Comparison of ENCODE assay signal across 9 cellular contexts in genomic region chr12:6372403-6373003, GRCh38. TPM values are rescaled to one million over a fixed set of nuclear protein-coding genes. Genes with fewer than 3 reads are reported as not detected.
A peak's percentile ranks its signal among the peaks of the same experiment; 100 is the strongest.
DNase-seq lines count a peak whose midpoint lies in the region; ATAC-seq and TF ChIP-seq lines count a peak whose summit lies in the region.
"Had no signal": no experiment of that assay in that cellular context is flagged by ENCODE, and none has a peak within 500 bp of the region (broad histone marks: within the 10 kb centered on the region; RNA-seq: fewer than 3 reads in every experiment).

No MANE protein-coding gene starts in this region.

- ATAC-seq in HG02981 (IDR thresholded peaks at IDR 0.05; ENCODE audit: unreplicated experiment): no peak

- POLR2A ChIA-PET in activated CD4-positive, alpha-beta memory T cell treated with anti-CD3 and anti-CD28 coated beads, Interleukin-2, amount 10 ng/mL, durations not matched to agents 7 days and 5 days (lab: Charles Lee): interaction anchor here (2.5 kb wide), 1 partner anchor 9 kb away, joined by 8 read pairs; no protein-coding TSS in a partner anchor

- H3K9me3 ChIP-seq in iPS-18a (ENCODE audit: control insufficient read depth, low read depth, low read length) (no peaks in the 10 kb centered on the region), thyroid gland (no peaks in the 10 kb centered on the region)

- intact Hi-C loops in thyroid gland (cut with DNase I): no loop called here

- H3K27me3 ChIP-seq in iPS-18a (ENCODE audit: control insufficient read depth, insufficient read depth, low read length): no peaks in the 10 kb centered on the region
- no peaks in the 10 kb centered on the region for H3K27me3 ChIP-seq in thyroid gland

- TF ChIP-seq POLR2A in thyroid gland (IDR thresholded peaks at IDR 0.05): peak in 1 of 2 donors; percentile 41

- no peaks in the 10 kb centered on the region for H3K27me3 Mint-ChIP-seq in activated CD4-positive, alpha-beta memory T cell treated with anti-CD3 and anti-CD28 coated beads, Interleukin-2, amount 10 ng/mL, durations not matched to agents 7 days and 5 days
- H3K27me3 Mint-ChIP-seq: CD4-positive, alpha-beta memory T cell had no signal

- H3K36me3 ChIP-seq in iPS-18a (ENCODE audit: control insufficient read depth, low read depth, low read length) (no peaks in the 10 kb centered on the region), thyroid gland (no peaks in the 10 kb centered on the region)

- 44% methylated on average over 8 of the region's 8 CpGs for WGBS in thyroid gland, 2 donors

- H3K4me3 Mint-ChIP-seq in activated CD4-positive, alpha-beta memory T cell treated with anti-CD3 and anti-CD28 coated beads, Interleukin-2, amount 10 ng/mL, durations not matched to agents 7 days and 5 days: no peak overlapping the region

- H3K27ac ChIP-seq in iPS-18a (ENCODE audit: low read length): no peak overlapping the region
- H3K27ac ChIP-seq in thyroid gland: peak overlapping the region; percentile 92 to 97 (median 97)

- peak overlapping the region; percentile 63 for H3K27ac Mint-ChIP-seq in activated CD4-positive, alpha-beta memory T cell treated with anti-CD3 and anti-CD28 coated beads, Interleukin-2, amount 10 ng/mL, durations not matched to agents 7 days and 5 days

- H3K4me1 Mint-ChIP-seq in activated CD4-positive, alpha-beta memory T cell treated with anti-CD3 and anti-CD28 coated beads, Interleukin-2, amount 10 ng/mL, durations not matched to agents 7 days and 5 days: peaks cover 53% of the 10 kb centered on the region

- H3K4me1 ChIP-seq in iPS-18a (ENCODE audit: control insufficient read depth, low read depth, low read length): peaks cover 34% of the 10 kb centered on the region
- H3K4me1 ChIP-seq in thyroid gland: peaks cover 60 to 80% of the 10 kb centered on the region in 2 donors

- no peaks in the 10 kb centered on the region for H3K36me3 Mint-ChIP-seq in activated CD4-positive, alpha-beta memory T cell treated with anti-CD3 and anti-CD28 coated beads, Interleukin-2, amount 10 ng/mL, durations not matched to agents 7 days and 5 days (ENCODE audit: low read depth)
- H3K36me3 Mint-ChIP-seq: CD4-positive, alpha-beta memory T cell had no signal

- CTCF ChIA-PET in activated CD4-positive, alpha-beta memory T cell treated with anti-CD3 and anti-CD28 coated beads, Interleukin-2, amount 10 ng/mL, durations not matched to agents 7 days and 5 days (lab: Charles Lee): no interaction called here

- TF ChIP-seq CTCF in thyroid gland (IDR thresholded peaks at IDR 0.05): no peak

- peak overlapping the region; percentile 10 for H3K9ac ChIP-seq in iPS-18a (ENCODE audit: low read length)

- DNase-seq in NCI-H1417 (lab: John Stamatoyannopoulos, UW) (peak; percentile 68 to 88 (median 84)), NCI-H1417 treated with DMSO at 0.1 percent for 48 hours (lab: John Stamatoyannopoulos, UW) (no peak), NCI-H146 treated with DMSO at 0.1 percent for 48 hours (lab: John Stamatoyannopoulos, UW; ENCODE audit: unreplicated experiment) (peak; percentile 89), thyroid gland (peak; percentile 36 to 40), medulla oblongata (ENCODE audit: extremely low spot score) (no peak)
- DNase-seq in activated CD4-positive, alpha-beta memory T cell treated with anti-CD3 and anti-CD28 coated beads, Interleukin-2, amount 10 ng/mL, durations not matched to agents 7 days and 5 days: no peak

- no peaks in the 10 kb centered on the region for H3K9me3 Mint-ChIP-seq in activated CD4-positive, alpha-beta memory T cell treated with anti-CD3 and anti-CD28 coated beads, Interleukin-2, amount 10 ng/mL, durations not matched to agents 7 days and 5 days
- H3K9me3 Mint-ChIP-seq: CD4-positive, alpha-beta memory T cell had no signal

- H3K4me3 ChIP-seq in iPS-18a (ENCODE audit: low read length) (peak overlapping the region; percentile 66), thyroid gland (replicated peaks in 1 of 3) (peak overlapping the region in 2 of 3 donors; percentile 9 to 45)

RNA-seq across cellular contexts. Expression of gene SCNN1A, which starts 2.9 kb away (rescaled TPM):
- 1 to 10 TPM in 1 of 2 experiments, under 1 TPM in 1; 0.78 to 1.3 TPM for total RNA-seq in activated CD4-positive, alpha-beta memory T cell treated with anti-CD3 and anti-CD28 coated beads, Interleukin-2, amount 10 ng/mL, durations not matched to agents 7 days and 5 days
- 100 to 1,000 TPM; 229 to 449 (median 336) TPM for total RNA-seq in thyroid gland

RNA-seq across cellular contexts. Expression of gene LTBR, which starts 11.5 kb away (rescaled TPM):
- total RNA-seq in activated CD4-positive, alpha-beta memory T cell treated with anti-CD3 and anti-CD28 coated beads, Interleukin-2, amount 10 ng/mL, durations not matched to agents 7 days and 5 days: under 1 TPM; 0.38 to 0.40 TPM
- total RNA-seq in thyroid gland: 100 to 1,000 TPM; 152 to 215 (median 178) TPM

RNA-seq across cellular contexts. Expression of gene TNFRSF1A, which starts 30.6 kb away (rescaled TPM):
- total RNA-seq in activated CD4-positive, alpha-beta memory T cell treated with anti-CD3 and anti-CD28 coated beads, Interleukin-2, amount 10 ng/mL, durations not matched to agents 7 days and 5 days: 10 to 100 TPM; 61.5 to 61.9 TPM
- total RNA-seq in thyroid gland: 100 to 1,000 TPM; 131 to 185 (median 150) TPM

Comparison
In these comparisons a context has a peak if more than half of its experiments do, and no peak if none do; other contexts are left out.
1. DNase-seq: peak in NCI-H1417 (3 of 3), NCI-H146 treated with DMSO at 0.1 percent for 48 hours (single experiment) and thyroid gland (2 of 2); none in NCI-H1417 treated with DMSO at 0.1 percent for 48 hours (single experiment), activated CD4-positive, alpha-beta memory T cell treated with anti-CD3 and anti-CD28 coated beads, Interleukin-2, amount 10 ng/mL, durations not matched to agents 7 days and 5 days (single experiment) and medulla oblongata (single experiment).
2. RNA of gene SCNN1A, which starts 2.9 kb away (total RNA-seq): 229 to 449 TPM in thyroid gland; 0.78 to 1.3 TPM in activated CD4-positive, alpha-beta memory T cell treated with anti-CD3 and anti-CD28 coated beads, Interleukin-2, amount 10 ng/mL, durations not matched to agents 7 days and 5 days; every median in the first group is over 100 times any median in the second.
3. RNA of gene LTBR, which starts 11.5 kb away (total RNA-seq): 152 to 215 TPM in thyroid gland; 0.38 to 0.40 TPM in activated CD4-positive, alpha-beta memory T cell treated with anti-CD3 and anti-CD28 coated beads, Interleukin-2, amount 10 ng/mL, durations not matched to agents 7 days and 5 days; every median in the first group is over 100 times any median in the second.